ENCODE assay signal across 1 cellular context in genomic region chr4:141977433-141977832, GRCh38.
TF ChIP-seq lines count a peak whose summit lies in the region.

No MANE protein-coding gene starts in this region.

TF ChIP-seq in K562, 482 proteins besides CTCF, POLR2A, EP300 and RAD21 (continued from another document):
- TF ChIP-seq ZNF395 (CRISPR knock-in tag; IDR thresholded peaks at IDR 0.05): no peak
- no peak for TF ChIP-seq ATF3 (IDR thresholded peaks at IDR 0.05)
- TF ChIP-seq ATF3 (CRISPR knock-in tag; conservative IDR thresholded peaks at IDR 0.05): no peak
- TF ChIP-seq HNRNPLL (IDR thresholded peaks at IDR 0.05; ENCODE audit: low read depth, low read length, poor library complexity, severe bottlenecking): no peak
- TF ChIP-seq ZBTB43 (CRISPR knock-in tag; IDR thresholded peaks at IDR 0.05): no peak
- no peak for TF ChIP-seq RNF2 (IDR thresholded peaks at IDR 0.05)
- TF ChIP-seq TFE3 (CRISPR knock-in tag; IDR thresholded peaks at IDR 0.05): no peak
- no peak for TF ChIP-seq HNRNPL (IDR thresholded peaks at IDR 0.05; ENCODE audit: low read depth, low read length)
- no peak for TF ChIP-seq ZC3H4 (CRISPR knock-in tag; IDR thresholded peaks at IDR 0.05; ENCODE audit: borderline replicate concordance)
- TF ChIP-seq POLR2AphosphoS5 (IDR thresholded peaks at IDR 0.05; ENCODE audit: control insufficient read depth, insufficient read depth, low read depth, low read length): no peak
- TF ChIP-seq HMG20B (CRISPR knock-in tag; IDR thresholded peaks at IDR 0.05): no peak
- no peak for TF ChIP-seq NCOA6 (IDR thresholded peaks at IDR 0.05)
- TF ChIP-seq NR2C1 (IDR thresholded peaks at IDR 0.05): no peak
- no peak for TF ChIP-seq NR2C1 (tag; IDR thresholded peaks at IDR 0.05)
- TF ChIP-seq BCOR (IDR thresholded peaks at IDR 0.05): no peak
- TF ChIP-seq XRCC3 (IDR thresholded peaks at IDR 0.05): no peak
